In genomic region chr16:66152841-66153525, GRCh38 we compare ENCODE assay signal across 18 cellular contexts.
DNase-seq lines count a peak whose midpoint lies in the region; ATAC-seq and TF ChIP-seq lines count a peak whose summit lies in the region.
"Had no signal": no experiment of that assay in that cellular context is flagged by ENCODE, and none has a peak within 500 bp of the region (broad histone marks: within the 10 kb centered on the region; RNA-seq: fewer than 3 reads in every experiment).

No MANE protein-coding gene starts in this region.

- ATAC-seq in GM18520 (IDR thresholded peaks at IDR 0.05; ENCODE audit: unreplicated experiment) (no peak), GM21619 (IDR thresholded peaks at IDR 0.05; ENCODE audit: unreplicated experiment) (no peak), HG03095 (IDR thresholded peaks at IDR 0.05; ENCODE audit: unreplicated experiment) (no peak), GM19455 (IDR thresholded peaks at IDR 0.05; ENCODE audit: unreplicated experiment) (no peak)
- ATAC-seq: effector memory CD8-positive, alpha-beta T cell had no signal

- H3K4me1 ChIP-seq in SJCRH30 = peaks cover 56% of the 10 kb centered on the region
- peaks cover 24% of the 10 kb centered on the region for H3K4me1 ChIP-seq in fibroblast of lung (ENCODE audit: control insufficient read depth, extremely low read depth, insufficient read depth, low read length)
- H3K4me1 ChIP-seq: breast epithelium, HAP-1 had no signal

- no peaks in the 10 kb centered on the region for H3K9me3 ChIP-seq in SJCRH30 (replicated peaks)
- no peaks in the 10 kb centered on the region for H3K9me3 ChIP-seq in fibroblast of lung (ENCODE audit: control insufficient read depth, insufficient read depth, low read depth, low read length)
- H3K9me3 ChIP-seq: breast epithelium, HAP-1 had no signal

- no peaks in the 10 kb centered on the region for H3K79me2 ChIP-seq in fibroblast of lung (ENCODE audit: control insufficient read depth, insufficient read depth, low read length)

- H4K20me1 ChIP-seq in fibroblast of lung (ENCODE audit: control insufficient read depth, extremely low read depth, insufficient read depth, low read length) = no peaks in the 10 kb centered on the region

- H3K27me3 ChIP-seq in SJCRH30 (no peaks in the 10 kb centered on the region), fibroblast of lung (ENCODE audit: control insufficient read depth, insufficient read depth, low read length) (no peaks in the 10 kb centered on the region)
- H3K27me3 ChIP-seq: breast epithelium had no signal

- H3K27ac ChIP-seq in SJCRH30 = peak overlapping the region; percentile 69
- H3K27ac ChIP-seq in fibroblast of lung (ENCODE audit: insufficient read depth, low read length) = peak overlapping the region; percentile 44
- H3K27ac ChIP-seq: VCaP had no signal

- no peak overlapping the region for H3K4me2 ChIP-seq in fibroblast of lung (ENCODE audit: extremely low read depth, insufficient read depth, low read length)

- no peaks in the 10 kb centered on the region for H3K36me3 ChIP-seq in SJCRH30
- H3K36me3 ChIP-seq in fibroblast of lung (ENCODE audit: control insufficient read depth, insufficient read depth, low read length) = no peaks in the 10 kb centered on the region
- H3K36me3 ChIP-seq: breast epithelium, HAP-1 had no signal

- H2AFZ ChIP-seq in fibroblast of lung (ENCODE audit: low read length) = no peak overlapping the region

- H3K4me3 ChIP-seq in SJCRH30 = no peak overlapping the region
- no peak overlapping the region for H3K4me3 ChIP-seq in fibroblast of lung (replicated peaks in 1 of 4; ENCODE audit: control extremely low read depth in 1 of 4, insufficient read depth in 1 of 4, low read depth in 3 of 4, low read length in 4 of 4)
- H3K4me3 ChIP-seq: breast epithelium, HAP-1 had no signal

- DNase-seq in AG08395 (ENCODE audit: low spot score) = peak; percentile 61
- peak; percentile 60 to 87 for DNase-seq in SJCRH30
- DNase-seq in fibroblast of lung (ENCODE audit: low read depth in 2 of 2) = peak; percentile 80 to 93
- peak; percentile 79 for DNase-seq in non-pigmented ciliary epithelial cell (ENCODE audit: low read depth)
- DNase-seq: activated CD8-positive, alpha-beta memory T cell treated with anti-CD3 and anti-CD28 coated beads for 24 hours; activated effector memory CD4-positive, alpha-beta T cell treated with Interleukin-2 at 50 U/mL for 16 hours; effector memory CD8-positive, alpha-beta T cell; KBM-7; NCI-H1417; NCI-H345; SW 1271 had no signal

- no peak for TF ChIP-seq CTCF in fibroblast of lung (conservative IDR thresholded peaks at IDR 0.05 in 1 of 2, IDR thresholded peaks at IDR 0.05 in 1 of 2; ENCODE audit: low read depth in 1 of 2, low read length in 2 of 2)

- H3K9ac ChIP-seq in fibroblast of lung (ENCODE audit: insufficient read depth, low read length) = no peak overlapping the region
